ENCODE assay signal across 22 cellular contexts in genomic region chr3:50102558-50102957, GRCh38.
"Had no signal": no experiment of that assay in that cellular context is flagged by ENCODE, and none has a peak within 500 bp of the region (broad histone marks: within the 10 kb centered on the region; RNA-seq: fewer than 3 reads in every experiment).

No MANE protein-coding gene starts in this region.

- H3K27ac ChIP-seq: foreskin keratinocyte, neutrophil, spleen, suprapubic skin, thyroid gland had no signal

- H3K4me3 ChIP-seq: lung, spleen, suprapubic skin, thyroid gland had no signal

- H3K9me3 Mint-ChIP-seq: endodermal cell; immature natural killer cell; natural killer cell treated with Interleukin-12 subunit alpha and Interleukin-12 subunit beta and Interleukin-15 and Interleukin-18, amount 100 ng/mL, for 72 hours; type B pancreatic cell had no signal

- H3K4me1 ChIP-seq: foreskin keratinocyte, spleen, suprapubic skin had no signal

- ATAC-seq: foreskin keratinocyte; left colon; left ventricle myocardium superior; natural killer cell treated with Interleukin-12 subunit alpha and Interleukin-12 subunit beta and Interleukin-15 and Interleukin-18, amount 100 ng/mL, for 72 hours; sciatic nerve; stimulated activated naive CD8-positive, alpha-beta T cell treated with anti-CD3 and anti-CD28 coated beads, Interleukin-15, Interleukin-2, amounts not matched to agents 100 U/mL and 50 U/mL, for 24 hours had no signal

- H3K27me3 Mint-ChIP-seq: natural killer cell treated with Interleukin-12 subunit alpha and Interleukin-12 subunit beta and Interleukin-15 and Interleukin-18, amount 100 ng/mL, for 72 hours; type B pancreatic cell had no signal

- H3K4me1 Mint-ChIP-seq: endodermal cell, immature natural killer cell had no signal

- H3K9me3 ChIP-seq: spleen, suprapubic skin, thyroid gland had no signal

- DNase-seq: dermis blood vessel endothelial cell; endodermal cell; erythroblast; foreskin keratinocyte; immature natural killer cell; left colon; left ventricle myocardium superior; mesenchymal stem cell; midbrain; posterior cingulate gyrus; spleen; stimulated activated CD4-positive, alpha-beta T cell treated with anti-CD3 and anti-CD28 coated beads, Interleukin-15, amount 100 ng/mL, for 24 hours; stimulated activated CD4-positive, alpha-beta T cell treated with anti-CD3 and anti-CD28 coated beads, Interleukin-1b, Interleukin-23, amount 100 ng/mL, for 48 hours; stimulated activated CD4-positive, alpha-beta T cell treated with anti-CD3 and anti-CD28 coated beads, Interleukin-4, amount 100 ng/mL, for 4 hours; stimulated activated naive CD8-positive, alpha-beta T cell treated with anti-CD3 and anti-CD28 coated beads, Interleukin-15, Interleukin-2, amounts not matched to agents 100 U/mL and 50 U/mL, for 24 hours; thyroid gland had no signal

- H3K27ac Mint-ChIP-seq: endodermal cell; natural killer cell treated with Interleukin-12 subunit alpha and Interleukin-12 subunit beta and Interleukin-15 and Interleukin-18, amount 100 ng/mL, for 72 hours; type B pancreatic cell had no signal

- H3K4me3 Mint-ChIP-seq: endodermal cell; immature natural killer cell; natural killer cell treated with Interleukin-12 subunit alpha and Interleukin-12 subunit beta and Interleukin-15 and Interleukin-18, amount 100 ng/mL, for 72 hours; type B pancreatic cell had no signal
